11 cellular contexts compared by ENCODE assay signal in the genomic region with DNA sequence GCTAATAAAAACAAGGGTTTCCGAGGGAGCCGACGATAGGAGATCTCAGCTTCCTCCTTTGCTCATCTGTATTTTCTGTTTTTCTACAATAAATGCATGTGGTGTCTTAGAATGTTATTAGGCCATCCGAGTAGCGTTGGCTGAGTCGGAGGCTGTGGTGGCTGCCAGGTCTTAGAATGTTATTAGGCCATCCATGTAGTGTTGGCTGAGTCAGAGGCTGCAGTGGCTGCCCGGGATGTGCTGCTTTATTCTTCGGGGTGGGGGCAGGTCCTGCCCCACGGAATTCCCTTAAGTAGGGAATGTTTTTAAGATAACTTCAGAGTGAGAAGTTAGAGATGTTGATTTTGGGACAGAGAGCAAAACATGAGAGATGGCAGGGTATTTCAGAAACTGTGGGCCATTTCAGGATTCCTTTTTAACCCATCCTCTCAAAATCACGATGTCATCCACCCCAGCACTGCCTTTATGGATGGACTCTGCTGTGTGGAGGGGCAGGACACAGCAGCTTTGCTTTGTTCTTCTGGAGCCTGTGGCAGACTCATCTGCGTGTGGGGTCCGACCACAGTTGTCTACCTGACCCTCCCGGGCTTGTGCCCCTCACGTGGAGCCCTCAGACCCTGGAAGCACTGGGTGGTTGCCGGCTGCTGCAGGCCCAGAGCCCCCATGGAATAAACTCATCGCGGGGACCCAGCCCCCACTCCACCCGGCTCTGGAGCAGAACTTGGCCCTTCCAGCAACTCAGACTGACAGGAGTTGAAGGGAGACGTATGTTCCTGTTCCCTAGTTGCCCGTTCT. TPM values are rescaled to one million over a fixed set of nuclear protein-coding genes. Genes with fewer than 3 reads are reported as not detected.
DNase-seq lines count a peak whose midpoint lies in the region; ATAC-seq and TF ChIP-seq lines count a peak whose summit lies in the region.
"Had no signal": no experiment of that assay in that cellular context is flagged by ENCODE, and none has a peak within 500 bp of the region (broad histone marks: within the 10 kb centered on the region; RNA-seq: fewer than 3 reads in every experiment).

No MANE protein-coding gene starts in this region.

- no peak overlapping the region for H2AFZ ChIP-seq in smooth muscle cell (ENCODE audit: low read depth)

- H3K9ac ChIP-seq in smooth muscle cell (ENCODE audit: low read depth), result no peak overlapping the region

- H3K27ac ChIP-seq in brain microvascular endothelial cell, result no peak overlapping the region
- no peak overlapping the region for H3K27ac ChIP-seq in right atrium auricular region
- H3K27ac ChIP-seq in smooth muscle cell (ENCODE audit: low read depth), result peak overlapping the region; percentile 73

- peaks cover 91% of the 10 kb centered on the region for H4K20me1 ChIP-seq in smooth muscle cell (ENCODE audit: low read depth)

- H3F3A ChIP-seq in smooth muscle cell (ENCODE audit: low read depth), result peaks cover 5% of the 10 kb centered on the region

- H3K9me3 ChIP-seq in right atrium auricular region, result no peaks in the 10 kb centered on the region
- no peaks in the 10 kb centered on the region for H3K9me3 ChIP-seq in smooth muscle cell (replicated peaks; ENCODE audit: low read depth)

- H3K4me3 Mint-ChIP-seq in HFFc6, result peak overlapping the region; percentile 54
- H3K4me3 Mint-ChIP-seq: stimulated activated naive B cell treated with anti-CD40 and anti-IgM and Interleukin-4, amounts not matched to agents 10 μg/mL and 1 μg/mL and 100 μg/mL, for 72 hours had no signal

- 60% methylated on average over 20 of the region's 20 CpGs for WGBS in smooth muscle cell (ENCODE audit: low lambda C conversion rate)

- H3K9me3 Mint-ChIP-seq in HFFc6, result no peaks in the 10 kb centered on the region
- H3K9me3 Mint-ChIP-seq: stimulated activated naive B cell treated with anti-CD40 and anti-IgM and Interleukin-4, amounts not matched to agents 10 μg/mL and 1 μg/mL and 100 μg/mL, for 72 hours had no signal

- H3K4me2 ChIP-seq in smooth muscle cell, result peak overlapping the region; percentile 57

- ATAC-seq in HG03025 (IDR thresholded peaks at IDR 0.05; ENCODE audit: low FRiP score, unreplicated experiment), result no peak
- ATAC-seq: stimulated activated naive B cell treated with anti-CD40 and anti-IgM and Interleukin-4, amounts not matched to agents 10 μg/mL and 1 μg/mL and 100 μg/mL, for 72 hours had no signal

- TF ChIP-seq CTCF in HFFc6 (IDR thresholded peaks at IDR 0.05) (no peak), brain microvascular endothelial cell (IDR thresholded peaks at IDR 0.05; ENCODE audit: low read depth, low read length, missing control alignments) (no peak), right atrium auricular region (IDR thresholded peaks at IDR 0.05) (no peak), smooth muscle cell (IDR thresholded peaks at IDR 0.05; ENCODE audit: borderline replicate concordance, insufficient read depth, poor library complexity, severe bottlenecking) (no peak)

- H3K27me3 Mint-ChIP-seq in HFFc6 (ENCODE audit: insufficient read depth), result peaks cover 3% of the 10 kb centered on the region; the same call in 1 of the 2 replicates
- H3K27me3 Mint-ChIP-seq: stimulated activated naive B cell treated with anti-CD40 and anti-IgM and Interleukin-4, amounts not matched to agents 10 μg/mL and 1 μg/mL and 100 μg/mL, for 72 hours had no signal

- no peak overlapping the region for H3K4me3 ChIP-seq in brain microvascular endothelial cell (ENCODE audit: low read depth, low read length)
- no peak overlapping the region for H3K4me3 ChIP-seq in right atrium auricular region
- H3K4me3 ChIP-seq in smooth muscle cell, result no peak overlapping the region

- peaks cover 14% of the 10 kb centered on the region for H3K36me3 Mint-ChIP-seq in HFFc6 (ENCODE audit: low read depth)

- H3K4me1 Mint-ChIP-seq in HFFc6 (ENCODE audit: low read depth), result peaks cover 14% of the 10 kb centered on the region

- H3K79me2 ChIP-seq in smooth muscle cell (ENCODE audit: low read depth), result peaks cover 60% of the 10 kb centered on the region

- H3K36me3 ChIP-seq in brain microvascular endothelial cell (replicated peaks) (peaks cover 37% of the 10 kb centered on the region), right atrium auricular region (peaks cover 51% of the 10 kb centered on the region), smooth muscle cell (ENCODE audit: low read depth) (no peaks in the 10 kb centered on the region)

- DNase-seq in HFFc6 (peak; percentile 81), brain microvascular endothelial cell (peak; percentile 77), right atrium auricular region (ENCODE audit: low spot score) (peak; percentile 68), smooth muscle cell (lab: John Stamatoyannopoulos, UW; ENCODE audit: unreplicated experiment) (peak; percentile 13), NCI-H2196 (lab: John Stamatoyannopoulos, UW; ENCODE audit: unreplicated experiment) (no peak)
- DNase-seq in stimulated activated naive CD4-positive, alpha-beta T cell treated with Interleukin-2 at 50 U/mL for 16 hours (lab: John Stamatoyannopoulos, UW), result no peak
- DNase-seq: DND-41; mesendoderm; NCI-H82; stimulated activated naive B cell treated with anti-CD40 and anti-IgM and Interleukin-4, amounts not matched to agents 10 μg/mL and 1 μg/mL and 100 μg/mL, for 72 hours had no signal

- H3K27me3 ChIP-seq in brain microvascular endothelial cell (replicated peaks), result no peaks in the 10 kb centered on the region
- H3K27me3 ChIP-seq in right atrium auricular region, result no peaks in the 10 kb centered on the region
- H3K27me3 ChIP-seq in smooth muscle cell (ENCODE audit: low read depth), result no peaks in the 10 kb centered on the region

- peak overlapping the region; percentile 83 for H3K27ac Mint-ChIP-seq in HFFc6

- in situ Hi-C loops in brain microvascular endothelial cell (cut with HindIII; ENCODE audit: low pct_ligation_motif_present, low sequenced_read_pairs), result no loop called here

- peaks cover 0 to 23% of the 10 kb centered on the region in 2 donors for H3K4me1 ChIP-seq in right atrium auricular region
- no peaks in the 10 kb centered on the region for H3K4me1 ChIP-seq in smooth muscle cell (ENCODE audit: low read depth)

RNA-seq across cellular contexts. Expression of a gene that starts 20.4 kb away (rescaled TPM):
- total RNA-seq in HFFc6 (2021; fragmentation: NEBNext Ultra II Directional; extraction: Animal tissue kit (Norgen Biotek cat#: 25700)), result 10 to 100 TPM; 32.2 to 37.6 (median 33.5) TPM
- 10 to 100 TPM; 27.2 to 29.6 TPM for total RNA-seq in right atrium auricular region
- 33.8 and 34.3 TPM in 2 replicates for total RNA-seq in smooth muscle cell
- polyA plus RNA-seq in smooth muscle cell, result 32.0 and 37.0 TPM in 2 replicates

RNA-seq across cellular contexts. Expression of a gene that starts 38.6 kb away (rescaled TPM):
- total RNA-seq in HFFc6 (2021; fragmentation: NEBNext Ultra II Directional; extraction: Animal tissue kit (Norgen Biotek cat#: 25700)), result not detected
- total RNA-seq in right atrium auricular region (not detected), smooth muscle cell (not detected in 2 replicates)
- not detected in 2 replicates for polyA plus RNA-seq in smooth muscle cell

RNA-seq across cellular contexts. Expression of a gene that starts 44.1 kb away (rescaled TPM):
- 100 to 1,000 TPM; 126 to 133 (median 129) TPM for total RNA-seq in HFFc6 (2021; fragmentation: NEBNext Ultra II Directional; extraction: Animal tissue kit (Norgen Biotek cat#: 25700))
- 100 to 1,000 TPM in 1 of 2 donors, 10 to 100 TPM in 1; 95.9 to 128 TPM for total RNA-seq in right atrium auricular region
- total RNA-seq in smooth muscle cell, result 68.7 and 101 TPM in 2 replicates
- polyA plus RNA-seq in smooth muscle cell, result 121 and 126 TPM in 2 replicates

Comparison
In these comparisons a context has a peak if more than half of its experiments do, and no peak if none do; other contexts are left out.
1. DNase-seq: peak in HFFc6 (single experiment), brain microvascular endothelial cell (single experiment), right atrium auricular region (single experiment) and smooth muscle cell (single experiment); none in stimulated activated naive CD4-positive, alpha-beta T cell treated with Interleukin-2 at 50 U/mL for 16 hours (single experiment) and NCI-H2196 (single experiment).